18 cellular contexts compared by ENCODE assay signal in the genomic region with DNA sequence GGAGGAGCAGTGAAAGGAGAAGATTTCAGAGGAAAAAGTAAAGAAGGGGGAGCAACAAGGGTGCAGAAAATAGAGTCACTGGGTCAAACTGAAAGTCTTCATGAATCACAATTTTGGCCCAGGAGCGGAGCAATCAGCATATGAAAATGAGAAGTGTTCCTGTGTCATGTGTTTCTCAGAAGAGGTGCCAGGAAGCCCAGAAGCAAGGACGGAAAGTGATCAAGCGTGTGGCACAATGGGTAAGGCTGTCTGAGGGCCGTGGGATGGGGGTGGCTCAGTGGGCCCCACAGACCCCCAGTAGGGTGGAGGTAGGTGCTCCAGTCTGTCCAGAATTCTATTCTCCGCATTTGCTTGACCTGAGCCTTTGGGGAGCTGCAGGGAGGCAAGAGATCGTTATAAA. TPM values are rescaled to one million over a fixed set of nuclear protein-coding genes. Genes with fewer than 3 reads are reported as not detected.
DNase-seq lines count a peak whose midpoint lies in the region; ATAC-seq, FAIRE-seq and TF ChIP-seq lines count a peak whose summit lies in the region.
"Had no signal": no experiment of that assay in that cellular context is flagged by ENCODE, and none has a peak within 500 bp of the region (broad histone marks: within the 10 kb centered on the region; RNA-seq: fewer than 3 reads in every experiment).

No MANE protein-coding gene starts in this region.

- FAIRE-seq in GM18507 (lab: Jason Lieb, UNC): peak; percentile 75
- FAIRE-seq: D721Med had no signal

- H3K9me3 Mint-ChIP-seq in central memory CD8-positive, alpha-beta T cell: no peaks in the 10 kb centered on the region

- no peak for TF ChIP-seq POLR2A in Peyer's patch (IDR thresholded peaks at IDR 0.05)

- peak overlapping the region; percentile 73 for H3K27ac Mint-ChIP-seq in central memory CD8-positive, alpha-beta T cell (ENCODE audit: low read depth)

- H3K36me3 ChIP-seq in GM06990 (ENCODE audit: control insufficient read depth, insufficient read depth, low read length) (peaks cover 3% of the 10 kb centered on the region), Peyer's patch (no peaks in the 10 kb centered on the region)
- H3K36me3 ChIP-seq: lower lobe of right lung, sigmoid colon, SJCRH30, suprapubic skin had no signal

- H3K4me1 ChIP-seq in Peyer's patch: peaks cover 0 to 10% (median 4%) of the 10 kb centered on the region in 4 donors
- H3K4me1 ChIP-seq: lower lobe of right lung, sigmoid colon, SJCRH30, suprapubic skin had no signal

- H3K4me1 Mint-ChIP-seq in central memory CD8-positive, alpha-beta T cell: peaks cover 13% of the 10 kb centered on the region

- no peak overlapping the region for H3K4me3 Mint-ChIP-seq in central memory CD8-positive, alpha-beta T cell

- H3K27ac ChIP-seq in Peyer's patch: peak overlapping the region in 1 of 4 donors; percentile 53
- H3K27ac ChIP-seq: GM23248, lower lobe of right lung, sigmoid colon, SJCRH30, suprapubic skin had no signal

- intact Hi-C loops in posterior cingulate gyrus (cut with DNase I): no loop called here

- DNase-seq in GM06990 (ENCODE audit: extremely low read depth, insufficient read length): peak; percentile 26
- no peak for DNase-seq in GM18507 (ENCODE audit: extremely low spot score, insufficient read length, low read depth)
- DNase-seq in Peyer's patch: peak in 2 of 3 donors; percentile 42 to 48
- DNase-seq in central memory CD8-positive, alpha-beta T cell (ENCODE audit: low spot score in 2 of 2): no peak
- no peak for DNase-seq in posterior cingulate gyrus
- DNase-seq in NCI-H1436 treated with DMSO at 0.1 percent for 48 hours (lab: John Stamatoyannopoulos, UW): no peak
- DNase-seq: activated CD4-positive, CD25-positive, alpha-beta regulatory T cell; aorta; GM23248; lower lobe of right lung; NCI-H1417 treated with DMSO at 0.1 percent for 48 hours; NCI-H748 treated with DMSO at 0.1 percent for 48 hours; PC-3; sigmoid colon; SJCRH30 had no signal

- H3K27me3 ChIP-seq in GM06990 (replicated peaks; ENCODE audit: control insufficient read depth, insufficient read depth, low read length) (no peaks in the 10 kb centered on the region), Peyer's patch (no peaks in the 10 kb centered on the region)
- H3K27me3 ChIP-seq: sigmoid colon, suprapubic skin had no signal

- no peaks in the 10 kb centered on the region for H3K27me3 Mint-ChIP-seq in central memory CD8-positive, alpha-beta T cell

- H3K4me3 ChIP-seq in GM06990 (replicated peaks; ENCODE audit: low read depth, low read length) (no peak overlapping the region), Peyer's patch (no peak overlapping the region)
- H3K4me3 ChIP-seq: GM23248, lower lobe of right lung, sigmoid colon, SJCRH30, suprapubic skin had no signal

- no peak for TF ChIP-seq CTCF in GM06990 (IDR thresholded peaks at IDR 0.05; ENCODE audit: insufficient read depth, low read length, poor library complexity, severe bottlenecking)
- TF ChIP-seq CTCF in Peyer's patch (IDR thresholded peaks at IDR 0.05): no peak

- peaks cover 48% of the 10 kb centered on the region for H3K36me3 Mint-ChIP-seq in central memory CD8-positive, alpha-beta T cell (ENCODE audit: insufficient read depth)

- ATAC-seq in central memory CD8-positive, alpha-beta T cell (replicated peaks; ENCODE audit: extremely low read depth, poor library complexity, severe bottlenecking): no peak
- ATAC-seq in GM19452 (IDR thresholded peaks at IDR 0.05; ENCODE audit: unreplicated experiment): no peak
- ATAC-seq: lower lobe of right lung, PC-3 had no signal

- H3K9me3 ChIP-seq in Peyer's patch: no peaks in the 10 kb centered on the region
- H3K9me3 ChIP-seq: lower lobe of right lung, sigmoid colon, SJCRH30, suprapubic skin had no signal

RNA-seq across cellular contexts. Expression of gene SP140, which starts 44.2 kb away (rescaled TPM):
- 10 to 100 TPM in 2 of 4 donors, 1 to 10 TPM in 2; 3.0 to 99.9 (median 9.4) TPM for total RNA-seq in Peyer's patch
- total RNA-seq: GM23248, PC-3 had no signal

RNA-seq across cellular contexts. Expression of gene SP110, which starts 49.9 kb away (rescaled TPM):
- 100 to 1,000 TPM in 1 of 4 donors, 10 to 100 TPM in 3; 13.7 to 181 (median 24.4) TPM for total RNA-seq in Peyer's patch

RNA-seq across cellular contexts. Expression of gene SP140L, which starts 57.3 kb away (rescaled TPM):
- 10 to 100 TPM; 22.1 to 53.6 (median 35.7) TPM for total RNA-seq in Peyer's patch

Comparison
In these comparisons a context has a peak if more than half of its experiments do, and no peak if none do; other contexts are left out.
1. DNase-seq: peak in GM06990 (single experiment) and Peyer's patch (2 of 3); none in GM18507 (single experiment), central memory CD8-positive, alpha-beta T cell (0 of 2), posterior cingulate gyrus (0 of 10) and NCI-H1436 treated with DMSO at 0.1 percent for 48 hours (single experiment).